ENCODE assay signal across 8 cellular contexts in genomic region chr14:24441904-24442239, GRCh38. TPM values are rescaled to one million over a fixed set of nuclear protein-coding genes. Genes with fewer than 3 reads are reported as not detected.
DNase-seq lines count a peak whose midpoint lies in the region; ATAC-seq, FAIRE-seq and TF ChIP-seq lines count a peak whose summit lies in the region.

No MANE protein-coding gene starts in this region.

- intact Hi-C loops in K562 (cut with micrococcal nuclease), result no loop called here
- intact Hi-C loops in aorta (cut with DNase I), result loop anchor here in 1 of 2 donors (1.0 to 2.0 kb wide), 2 partner anchors 75 to 200 kb away; partner anchors contain the start of gene TINF2

- TF ChIP-seq RAD21 in K562 (CRISPR knock-in tag; conservative IDR thresholded peaks at IDR 0.05 in 1 of 2, IDR thresholded peaks at IDR 0.05 in 1 of 2), result no peak

- H3K9ac ChIP-seq in ES-I3 (ENCODE audit: low read depth, low read length) (peak overlapping the region; percentile 88), K562 (ENCODE audit: insufficient read depth in 1 of 2, low read depth in 2 of 2, low read length in 2 of 2) (peak overlapping the region; percentile 91 to 94)

- POLR2A ChIA-PET in K562 (lab: Yijun Ruan, JAX), result interaction anchor here (0.6 to 3.6 kb wide), 7 partner anchors 11 to 1377 kb away, joined by 3 to 43 read pairs (median 3); partner anchors contain the start of genes CBLN3 and KHNYN

- H3K4me3 ChIP-seq in K562, result peak overlapping the region; percentile 68
- H3K4me3 ChIP-seq in lung, result peak overlapping the region; percentile 24
- H3K4me3 ChIP-seq in aorta (ENCODE audit: low read length in 2 of 2), result peak overlapping the region; percentile 53 to 66

- H3K27ac ChIP-seq in K562 (ENCODE audit: extremely low read depth, low read depth, low read length), result peak overlapping the region; percentile 91
- H3K27ac ChIP-seq in lung (ENCODE audit: low read depth in 1 of 2, low read length in 1 of 2), result peak overlapping the region; percentile 94 to 97
- H3K27ac ChIP-seq in aorta (ENCODE audit: low read depth in 1 of 2, low read length in 2 of 2), result peak overlapping the region; percentile 20 to 95

- H3K27me3 ChIP-seq in K562 (ENCODE audit: control insufficient read depth in 2 of 2, insufficient read depth in 2 of 2, low read length in 2 of 2), result no peaks in the 10 kb centered on the region
- no peaks in the 10 kb centered on the region for H3K27me3 ChIP-seq in lung (ENCODE audit: control insufficient read depth, insufficient read depth)
- no peaks in the 10 kb centered on the region for H3K27me3 ChIP-seq in aorta (ENCODE audit: control insufficient read depth in 1 of 2, insufficient read depth in 2 of 2, low read length in 1 of 2)

- TF ChIP-seq POLR2A in K562 (conservative IDR thresholded peaks at IDR 0.05), result no peak

- H3K9me1 ChIP-seq in K562 (ENCODE audit: control insufficient read depth, insufficient read depth, low read length), result no peaks in the 10 kb centered on the region

- H3K79me2 ChIP-seq in K562 (ENCODE audit: control insufficient read depth, insufficient read depth, low read length), result peaks cover 23% of the 10 kb centered on the region

- peak; percentile 74 for DNase-seq in NCI-H1105 treated with DMSO at 0.1 percent for 48 hours (lab: John Stamatoyannopoulos, UW)
- DNase-seq in K562 (ENCODE audit: extremely low read depth in 1 of 4, low spot score in 3 of 4), result no peak
- DNase-seq in lung (ENCODE audit: low spot score), result no peak
- no peak for DNase-seq in aorta
- no peak for DNase-seq in MV-4-11 (lab: John Stamatoyannopoulos, UW)
- no peak for DNase-seq in GDM1 (lab: John Stamatoyannopoulos, UW)

- no peaks in the 10 kb centered on the region for H4K20me1 ChIP-seq in K562 (replicated peaks; ENCODE audit: control insufficient read depth, insufficient read depth, low read length)

- peak overlapping the region; percentile 96 for H2AFZ ChIP-seq in K562 (ENCODE audit: low read depth, low read length)

- no peak for FAIRE-seq in K562 (lab: Jason Lieb, UNC)

- no peak for TF ChIP-seq CTCF in K562 (IDR thresholded peaks at IDR 0.05 in 2 of 3, conservative IDR thresholded peaks at IDR 0.05 in 1 of 3; ENCODE audit: insufficient read depth in 2 of 3, low read depth in 1 of 3, low read length in 3 of 3)
- no peak for TF ChIP-seq CTCF in lung (IDR thresholded peaks at IDR 0.05; ENCODE audit: control extremely low read depth, extremely low read depth)

- BruUV-seq in K562 (replicated peaks; lab: Mats Ljungman, UMichigan), result no TSS peak

- ATAC-seq in K562 (no peak), lung (ENCODE audit: insufficient read depth, low FRiP score) (no peak), aorta (ENCODE audit: low FRiP score) (no peak), HG02588 (IDR thresholded peaks at IDR 0.05; ENCODE audit: unreplicated experiment) (no peak)

- H3K4me2 ChIP-seq in K562 (ENCODE audit: insufficient read depth, low read length), result peak overlapping the region; percentile 98

- no peaks in the 10 kb centered on the region for H3K9me3 ChIP-seq in ES-I3 (ENCODE audit: control insufficient read depth, insufficient read depth, low read length)
- H3K9me3 ChIP-seq in K562 (replicated peaks; ENCODE audit: control insufficient read depth, insufficient read depth, low read depth, low read length), result no peaks in the 10 kb centered on the region
- no peaks in the 10 kb centered on the region for H3K9me3 ChIP-seq in lung (ENCODE audit: control insufficient read depth in 2 of 2, insufficient read depth in 1 of 2, low read length in 1 of 2)
- H3K9me3 ChIP-seq in aorta (ENCODE audit: control insufficient read depth, low read length), result no peaks in the 10 kb centered on the region

- 0% methylated on average over 5 of the region's 12 CpGs for WGBS in K562 (ENCODE audit: insufficient coverage, low coverage, missing lambda C conversion rate)
- WGBS in lung, 2 donors, result 3 to 4% methylated on average over 12 of the region's 12 CpGs
- 0 to 1% methylated on average over 12 of the region's 12 CpGs for WGBS in aorta, 2 donors

- CTCF ChIA-PET in K562 (lab: Yijun Ruan, JAX; ENCODE audit: low intra/inter-chr PET ratio), result no interaction called here

- H3K36me3 ChIP-seq in ES-I3 (ENCODE audit: insufficient read depth, low read length), result peaks cover 16% of the 10 kb centered on the region
- H3K36me3 ChIP-seq in K562 (ENCODE audit: control insufficient read depth, insufficient read depth, low read length), result peaks cover 47% of the 10 kb centered on the region
- peaks cover 6 to 31% of the 10 kb centered on the region in 2 donors for H3K36me3 ChIP-seq in lung (ENCODE audit: control insufficient read depth in 2 of 2, insufficient read depth in 2 of 2, low read length in 2 of 2)
- H3K36me3 ChIP-seq in aorta (ENCODE audit: control insufficient read depth in 1 of 2, insufficient read depth in 2 of 2, low read length in 1 of 2), result peaks cover 0 to 10% of the 10 kb centered on the region in 2 donors

- no peak for TF ChIP-seq EP300 in K562 (IDR thresholded peaks at IDR 0.05; ENCODE audit: low read length)

- in situ Hi-C loops in K562 (cut with MboI), result no loop called here

- H3K4me1 ChIP-seq in ES-I3 (ENCODE audit: insufficient read depth, low read length), result no peaks in the 10 kb centered on the region
- peaks cover 0 to 10% of the 10 kb centered on the region in 2 experiments; a peak in 2 of 5 replicates for H3K4me1 ChIP-seq in K562 (replicated peaks in 1 of 2; ENCODE audit: control insufficient read depth in 2 of 2, insufficient read depth in 2 of 2, low read length in 2 of 2)
- H3K4me1 ChIP-seq in lung (ENCODE audit: control insufficient read depth in 2 of 2, insufficient read depth in 2 of 2, low read length in 2 of 2), result peaks cover 5 to 6% of the 10 kb centered on the region in 2 donors
- no peaks in the 10 kb centered on the region for H3K4me1 ChIP-seq in aorta (ENCODE audit: control insufficient read depth in 1 of 2, insufficient read depth in 2 of 2, low read length in 2 of 2)

RNA-seq across cellular contexts. Expression of gene SDR39U1, which starts 0.7 kb away (rescaled TPM):
- total RNA-seq in K562 (2011; cell fraction: chromatin; rRNA removed; ENCODE audit: low replicate concordance), result 32.9 and 64.5 TPM in 2 replicates
- 53.7 and 68.7 TPM in 2 replicates for total RNA-seq in K562 (2011; cell fraction: nucleolus; rRNA removed)
- total RNA-seq in K562 (2011; cell fraction: nucleoplasm; rRNA removed), result 47.4 and 51.2 TPM in 2 replicates
- 19.8 and 21.7 TPM in 2 replicates for total RNA-seq in K562 (2014; rRNA removed)
- 8.8 and 10.4 TPM in 2 replicates for total RNA-seq in K562 (2014; rRNA removed; fragmentation: Illumina TruSeq; extraction: Trizol)
- 17.7 and 18.2 TPM in 2 replicates for total RNA-seq in K562 (2015; rRNA removed; fragmentation: Illumina TruSeq; extraction: Trizol)
- total RNA-seq in K562 (2021), result 34.5 and 36.8 TPM in 2 replicates
- 33.2 and 38.4 TPM in 2 replicates for polyA plus RNA-seq in K562 (2011; rRNA removed)
- polyA plus RNA-seq in K562 (2011; cell fraction: cytosol; rRNA removed), result 49.6 and 54.6 TPM in 2 replicates
- polyA plus RNA-seq in K562 (2011; cell fraction: nucleus; rRNA removed), result 164 and 205 TPM in 2 replicates
- polyA plus RNA-seq in K562 (2012), result 31.9 and 54.5 TPM in 2 replicates
- polyA plus RNA-seq in K562 (2014; fragmentation: Illumina TruSeq; extraction: Trizol), result 27.8 and 40.9 TPM in 2 replicates
- 10 to 100 TPM; 11.0 to 18.6 TPM for polyA plus RNA-seq in K562 (2014; fragmentation: Nextera tagmentation; extraction: Ambion mirVana)
- 53.7 and 56.1 TPM in 2 replicates for polyA plus RNA-seq in K562 (2014; rRNA removed)
- 7.8 and 10.4 TPM in 2 replicates for polyA minus RNA-seq in K562 (2011; rRNA and poly(A)+ RNA removed)
- 8.9 TPM in 2 replicates for polyA minus RNA-seq in K562 (2011; cell fraction: cytosol; rRNA and poly(A)+ RNA removed)
- 25.7 and 34.4 TPM in 2 replicates for polyA minus RNA-seq in K562 (2011; cell fraction: nucleus; rRNA and poly(A)+ RNA removed)
- 10 to 100 TPM; 19.5 to 57.1 TPM for total RNA-seq in lung
- 10 to 100 TPM; 48.5 to 63.9 TPM for polyA plus RNA-seq in lung
- total RNA-seq in aorta, result 10 to 100 TPM; 46.0 to 62.3 TPM
- polyA plus RNA-seq in aorta, result 100 to 1,000 TPM in 1 of 2 donors, 10 to 100 TPM in 1; 24.0 to 163 TPM

RNA-seq across cellular contexts. Expression of gene KHNYN, which starts 12.1 kb away (rescaled TPM):
- 28.3 and 36.5 TPM in 2 replicates for total RNA-seq in K562 (2011; cell fraction: chromatin; rRNA removed; ENCODE audit: low replicate concordance)
- 27.8 and 28.2 TPM in 2 replicates for total RNA-seq in K562 (2011; cell fraction: nucleolus; rRNA removed)
- 29.5 and 37.6 TPM in 2 replicates for total RNA-seq in K562 (2011; cell fraction: nucleoplasm; rRNA removed)
- total RNA-seq in K562 (2014; rRNA removed) (18.6 and 26.9 TPM in 2 replicates), K562 (2014; rRNA removed; fragmentation: Illumina TruSeq; extraction: Trizol) (13.6 and 14.2 TPM in 2 replicates), K562 (2015; rRNA removed; fragmentation: Illumina TruSeq; extraction: Trizol) (14.5 and 14.6 TPM in 2 replicates), K562 (2021) (20.0 and 26.0 TPM in 2 replicates), lung (10 to 100 TPM; 48.1 to 60.2 TPM), aorta (10 to 100 TPM; 49.9 to 64.9 TPM)
- polyA plus RNA-seq in K562 (2011; rRNA removed) (12.4 and 14.8 TPM in 2 replicates), K562 (2014; fragmentation: Illumina TruSeq; extraction: Trizol) (14.1 and 18.3 TPM in 2 replicates), K562 (2014; fragmentation: Nextera tagmentation; extraction: Ambion mirVana) (1 to 10 TPM in 1 of 2 experiments, under 1 TPM in 1; 0.76 to 1.8 TPM), K562 (2014; rRNA removed) (14.4 and 16.5 TPM in 2 replicates), lung (10 to 100 TPM; 27.0 to 34.1 TPM), aorta (10 to 100 TPM; 15.2 to 34.7 TPM)
- polyA plus RNA-seq in K562 (2011; cell fraction: cytosol; rRNA removed), result 8.9 and 10.7 TPM in 2 replicates
- 35.7 and 38.4 TPM in 2 replicates for polyA plus RNA-seq in K562 (2011; cell fraction: nucleus; rRNA removed)
- 15.4 and 24.1 TPM in 2 replicates for polyA plus RNA-seq in K562 (2012)
- 16.5 and 17.2 TPM in 2 replicates for polyA minus RNA-seq in K562 (2011; rRNA and poly(A)+ RNA removed)
- polyA minus RNA-seq in K562 (2011; cell fraction: cytosol; rRNA and poly(A)+ RNA removed), result 8.8 and 9.6 TPM in 2 replicates
- polyA minus RNA-seq in K562 (2011; cell fraction: nucleus; rRNA and poly(A)+ RNA removed), result 29.2 and 37.0 TPM in 2 replicates

RNA-seq across cellular contexts. Expression of gene CBLN3, which starts 12.4 kb away (rescaled TPM):
- total RNA-seq in K562 (2011; cell fraction: chromatin; rRNA removed; ENCODE audit: low replicate concordance), result 1.5 and 2.4 TPM in 2 replicates
- total RNA-seq in K562 (2011; cell fraction: nucleolus; rRNA removed), result 0.67 and 0.92 TPM in 2 replicates
- 0.95 and 1.1 TPM in 2 replicates for total RNA-seq in K562 (2011; cell fraction: nucleoplasm; rRNA removed)
- total RNA-seq in K562 (2014; rRNA removed), result 0.05 and 0.20 TPM in 2 replicates
- total RNA-seq in K562 (2014; rRNA removed; fragmentation: Illumina TruSeq; extraction: Trizol), result 0.10 and 0.11 TPM in 2 replicates
- total RNA-seq in K562 (2015; rRNA removed; fragmentation: Illumina TruSeq; extraction: Trizol), result 0.19 and 0.25 TPM in 2 replicates
- 0.44 and 0.67 TPM in 2 replicates for total RNA-seq in K562 (2021)
- 0.59 and 0.66 TPM in 2 replicates for polyA plus RNA-seq in K562 (2011; rRNA removed)
- polyA plus RNA-seq in K562 (2011; cell fraction: cytosol; rRNA removed), result 0.53 and 0.57 TPM in 2 replicates
- 2.5 and 3.6 TPM in 2 replicates for polyA plus RNA-seq in K562 (2011; cell fraction: nucleus; rRNA removed)
- polyA plus RNA-seq in K562 (2012), result 0.74 and 0.96 TPM in 2 replicates
- 0.30 and 0.32 TPM in 2 replicates for polyA plus RNA-seq in K562 (2014; fragmentation: Illumina TruSeq; extraction: Trizol)
- polyA plus RNA-seq in K562 (2014; fragmentation: Nextera tagmentation; extraction: Ambion mirVana), result under 1 TPM in 1 of 2 experiments, not detected in 1; 0.06 TPM
- 0.05 and 0.27 TPM in 2 replicates for polyA plus RNA-seq in K562 (2014; rRNA removed)
- 0.09 and 0.28 TPM in 2 replicates for polyA minus RNA-seq in K562 (2011; rRNA and poly(A)+ RNA removed)
- polyA minus RNA-seq in K562 (2011; cell fraction: cytosol; rRNA and poly(A)+ RNA removed), result 2.2 TPM in 1 of 2 replicates, not detected in the other
- polyA minus RNA-seq in K562 (2011; cell fraction: nucleus; rRNA and poly(A)+ RNA removed), result 0.27 and 0.56 TPM in 2 replicates
- 1 to 10 TPM; 1.7 to 4.9 TPM for total RNA-seq in lung
- 1 to 10 TPM; 1.9 to 2.1 TPM for polyA plus RNA-seq in lung
- 10 to 100 TPM in 1 of 2 donors, 1 to 10 TPM in 1; 4.3 to 10.2 TPM for total RNA-seq in aorta
- 1 to 10 TPM; 1.3 to 5.6 TPM for polyA plus RNA-seq in aorta

RNA-seq across cellular contexts. Expression of gene NYNRIN, which starts 43.1 kb away (rescaled TPM):
- 1.0 and 5.0 TPM in 2 replicates for total RNA-seq in K562 (2011; cell fraction: chromatin; rRNA removed; ENCODE audit: low replicate concordance)
- 2.6 and 5.3 TPM in 2 replicates for total RNA-seq in K562 (2011; cell fraction: nucleolus; rRNA removed)
- total RNA-seq in K562 (2011; cell fraction: nucleoplasm; rRNA removed), result 2.0 and 2.1 TPM in 2 replicates
- total RNA-seq in K562 (2014; rRNA removed), result 0.37 and 0.54 TPM in 2 replicates
- total RNA-seq in K562 (2014; rRNA removed; fragmentation: Illumina TruSeq; extraction: Trizol), result 0.22 TPM in 2 replicates
- 0.14 and 0.23 TPM in 2 replicates for total RNA-seq in K562 (2015; rRNA removed; fragmentation: Illumina TruSeq; extraction: Trizol)
- 1.2 and 1.9 TPM in 2 replicates for total RNA-seq in K562 (2021)
- polyA plus RNA-seq in K562 (2011; rRNA removed), result 1.2 TPM in 2 replicates
- 0.78 and 1.7 TPM in 2 replicates for polyA plus RNA-seq in K562 (2011; cell fraction: cytosol; rRNA removed)
- 2.2 and 4.2 TPM in 2 replicates for polyA plus RNA-seq in K562 (2011; cell fraction: nucleus; rRNA removed)
- 0.68 and 0.72 TPM in 2 replicates for polyA plus RNA-seq in K562 (2012)
- polyA plus RNA-seq in K562 (2014; fragmentation: Illumina TruSeq; extraction: Trizol), result 0.58 and 0.61 TPM in 2 replicates
- under 1 TPM; 0.04 to 0.06 TPM for polyA plus RNA-seq in K562 (2014; fragmentation: Nextera tagmentation; extraction: Ambion mirVana)
- 0.28 and 0.47 TPM in 2 replicates for polyA plus RNA-seq in K562 (2014; rRNA removed)
- polyA minus RNA-seq in K562 (2011; rRNA and poly(A)+ RNA removed), result 1.5 and 2.9 TPM in 2 replicates
- 2.5 and 3.9 TPM in 2 replicates for polyA minus RNA-seq in K562 (2011; cell fraction: cytosol; rRNA and poly(A)+ RNA removed)
- polyA minus RNA-seq in K562 (2011; cell fraction: nucleus; rRNA and poly(A)+ RNA removed), result 2.6 and 3.5 TPM in 2 replicates
- total RNA-seq in lung, result 10 to 100 TPM; 16.1 to 49.8 TPM
- polyA plus RNA-seq in lung, result 1 to 10 TPM; 2.9 to 4.2 TPM
- total RNA-seq in aorta, result 10 to 100 TPM; 11.2 to 31.6 TPM
- 1 to 10 TPM; 1.8 to 5.2 TPM for polyA plus RNA-seq in aorta
